ENCODE assay signal across 15 cellular contexts in the genomic region with DNA sequence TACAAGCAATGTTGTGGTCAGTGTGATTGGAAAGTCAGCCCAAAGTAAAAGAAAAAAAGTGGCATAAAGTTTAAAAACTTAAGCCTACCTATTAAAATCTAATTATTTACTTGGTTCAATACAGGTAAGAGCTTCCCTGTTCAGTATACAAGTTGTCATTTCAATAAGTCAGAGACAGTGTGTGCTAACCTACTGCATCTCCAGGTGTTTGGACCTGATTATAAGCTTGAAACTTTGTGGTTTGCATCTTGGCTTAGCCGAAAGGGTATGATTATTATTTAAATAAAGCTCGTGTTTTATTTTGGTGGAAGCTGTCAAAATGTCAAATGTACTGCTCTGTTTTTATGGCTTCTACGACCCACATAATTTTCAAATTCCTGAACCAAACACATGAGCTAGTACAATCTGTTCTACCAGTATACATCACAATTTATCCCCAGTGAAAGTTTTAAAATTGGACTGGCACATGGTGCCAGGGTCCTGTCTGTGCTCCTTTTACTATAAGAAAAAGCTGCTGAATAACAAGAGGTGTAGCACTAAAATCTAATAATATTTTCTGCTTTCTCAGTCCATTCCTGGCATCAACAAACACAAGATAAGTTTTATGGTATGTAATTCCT.
A peak's percentile ranks its signal among the peaks of the same experiment; 100 is the strongest.
DNase-seq lines count a peak whose midpoint lies in the region; ATAC-seq, FAIRE-seq and TF ChIP-seq lines count a peak whose summit lies in the region.
"Had no signal": no experiment of that assay in that cellular context is flagged by ENCODE, and none has a peak within 500 bp of the region (broad histone marks: within the 10 kb centered on the region; RNA-seq: fewer than 3 reads in every experiment).

No MANE protein-coding gene starts in this region.

- no peaks in the 10 kb centered on the region for H3K36me3 ChIP-seq in MM.1S (replicated peaks; ENCODE audit: insufficient read depth, low read length)
- no peaks in the 10 kb centered on the region for H3K36me3 ChIP-seq in fibroblast of lung (ENCODE audit: control insufficient read depth, insufficient read depth, low read length)
- H3K36me3 ChIP-seq in effector memory CD4-positive, alpha-beta T cell (ENCODE audit: control insufficient read depth, insufficient read depth, low read length) = no peaks in the 10 kb centered on the region
- H3K36me3 ChIP-seq in left lung = no peaks in the 10 kb centered on the region
- H3K36me3 ChIP-seq: MG63 had no signal

- intact Hi-C loops in left lung (cut with DNase I) = no loop called here

- H3K4me3 ChIP-seq in A549 (no peak overlapping the region), MM.1S (ENCODE audit: low read length) (peak overlapping the region; percentile 48; the same call in 1 of the 2 replicates), fibroblast of lung (replicated peaks in 1 of 4; ENCODE audit: control extremely low read depth in 1 of 4, insufficient read depth in 1 of 4, low read depth in 3 of 4, low read length in 4 of 4) (no peak overlapping the region), left lung (no peak overlapping the region)
- H3K4me3 ChIP-seq in effector memory CD4-positive, alpha-beta T cell (ENCODE audit: insufficient read depth, low read depth, low read length, poor library complexity, severe bottlenecking) = no peak overlapping the region
- H3K4me3 ChIP-seq: MG63 had no signal

- H3K4me2 ChIP-seq in A549 (peak overlapping the region; percentile 54), MM.1S (ENCODE audit: low read depth, low read length) (peak overlapping the region; percentile 79), fibroblast of lung (ENCODE audit: extremely low read depth, insufficient read depth, low read length) (peak overlapping the region; percentile 44)

- no peak for DNase-seq in A549 (ENCODE audit: low read depth in 1 of 2, low spot score in 1 of 2)
- peak; percentile 91 for DNase-seq in MM.1S
- DNase-seq in amniotic epithelial cell (ENCODE audit: low read depth) = peak; percentile 48
- DNase-seq in fibroblast of lung (ENCODE audit: low read depth in 2 of 2) = peak in 1 of 2 donors; percentile 51
- DNase-seq in effector memory CD4-positive, alpha-beta T cell = no peak
- no peak for DNase-seq in left lung
- DNase-seq in stimulated activated CD4-positive, alpha-beta T cell treated with anti-CD3 and anti-CD28 coated beads, Interleukin-4, amount 100 ng/mL, for 24 hours = no peak
- DNase-seq: GDM1, MG63, NCI-H1092 treated with DMSO at 0.1 percent for 48 hours, NCI-H2081 treated with DMSO at 0.1 percent for 48 hours, SHP77 treated with DMSO at 0.1 percent for 48 hours had no signal

- H3K27ac ChIP-seq in A549 (peak overlapping the region; percentile 40 to 64; a peak in 4 of 6 replicates), MM.1S (ENCODE audit: low read length) (peak overlapping the region; percentile 80; the same call in 1 of the 2 replicates), fibroblast of lung (ENCODE audit: insufficient read depth, low read length) (peak overlapping the region; percentile 42), left lung (no peak overlapping the region)
- no peak overlapping the region for H3K27ac ChIP-seq in effector memory CD4-positive, alpha-beta T cell (ENCODE audit: insufficient read depth, low read length, poor library complexity, severe bottlenecking)
- H3K27ac ChIP-seq: C4-2B had no signal

- H3K9me2 ChIP-seq in MM.1S (replicated peaks; ENCODE audit: insufficient read depth, low read length) = no peaks in the 10 kb centered on the region

- H3K79me2 ChIP-seq in MM.1S (ENCODE audit: low read length) (no peaks in the 10 kb centered on the region), fibroblast of lung (ENCODE audit: control insufficient read depth, insufficient read depth, low read length) (no peaks in the 10 kb centered on the region)

- peaks cover 12% of the 10 kb centered on the region for H3F3A ChIP-seq in MM.1S (ENCODE audit: insufficient read depth, low read length)

- no peak for FAIRE-seq in A549 (lab: Jason Lieb, UNC)
- FAIRE-seq: H1 had no signal

- H3K4me1 ChIP-seq in A549 (peaks cover 26% of the 10 kb centered on the region), MM.1S (ENCODE audit: low read length) (peaks cover 28% of the 10 kb centered on the region), fibroblast of lung (ENCODE audit: control insufficient read depth, extremely low read depth, insufficient read depth, low read length) (peaks cover 18% of the 10 kb centered on the region), left lung (no peaks in the 10 kb centered on the region)
- no peaks in the 10 kb centered on the region for H3K4me1 ChIP-seq in effector memory CD4-positive, alpha-beta T cell (ENCODE audit: control insufficient read depth, insufficient read depth, low read length, poor library complexity, severe bottlenecking)

- TF ChIP-seq EP300 in A549 (IDR thresholded peaks at IDR 0.05) = no peak

- TF ChIP-seq RAD21 in A549 (conservative IDR thresholded peaks at IDR 0.05 in 1 of 2, IDR thresholded peaks at IDR 0.05 in 1 of 2) = no peak

- no peak for TF ChIP-seq POLR2A in A549 (IDR thresholded peaks at IDR 0.05; ENCODE audit: low read length)

- H4K20me1 ChIP-seq in MM.1S (ENCODE audit: insufficient read depth, low read length) (no peaks in the 10 kb centered on the region), fibroblast of lung (ENCODE audit: control insufficient read depth, extremely low read depth, insufficient read depth, low read length) (no peaks in the 10 kb centered on the region)

- peak overlapping the region; percentile 48; the same call in 1 of the 2 replicates for H3K9ac ChIP-seq in MM.1S (ENCODE audit: low read length)
- no peak overlapping the region for H3K9ac ChIP-seq in fibroblast of lung (ENCODE audit: insufficient read depth, low read length)

- ATAC-seq in A549 = no peak
- ATAC-seq in HG03442 (IDR thresholded peaks at IDR 0.05; ENCODE audit: unreplicated experiment) = no peak
- no peak for ATAC-seq in left lung

- no peak for TF ChIP-seq CTCF in A549 (IDR thresholded peaks at IDR 0.05)
- TF ChIP-seq CTCF in MM.1S (IDR thresholded peaks at IDR 0.05; ENCODE audit: low read length) = no peak
- no peak for TF ChIP-seq CTCF in fibroblast of lung (conservative IDR thresholded peaks at IDR 0.05 in 1 of 2, IDR thresholded peaks at IDR 0.05 in 1 of 2; ENCODE audit: low read depth in 1 of 2, low read length in 2 of 2)
- TF ChIP-seq CTCF in left lung (IDR thresholded peaks at IDR 0.05) = no peak

- 16% methylated on average over 3 of the region's 3 CpGs for WGBS in A549 (ENCODE audit: missing lambda C conversion rate)

- H3K27me3 ChIP-seq in MM.1S (replicated peaks; ENCODE audit: insufficient read depth, low read length) (no peaks in the 10 kb centered on the region), fibroblast of lung (ENCODE audit: control insufficient read depth, insufficient read depth, low read length) (no peaks in the 10 kb centered on the region), left lung (no peaks in the 10 kb centered on the region)
- no peaks in the 10 kb centered on the region for H3K27me3 ChIP-seq in effector memory CD4-positive, alpha-beta T cell (replicated peaks; ENCODE audit: control insufficient read depth, insufficient read depth, low read length, poor library complexity, severe bottlenecking)
- H3K27me3 ChIP-seq: MG63 had no signal

- POLR2A ChIA-PET in A549 (lab: Yijun Ruan, JAX) = no interaction called here

- H3K9me3 ChIP-seq in A549 = no peaks in the 10 kb centered on the region
- H3K9me3 ChIP-seq in MM.1S (replicated peaks; ENCODE audit: insufficient read depth, low read length) = no peaks in the 10 kb centered on the region
- no peaks in the 10 kb centered on the region for H3K9me3 ChIP-seq in fibroblast of lung (ENCODE audit: control insufficient read depth, insufficient read depth, low read depth, low read length)
- H3K9me3 ChIP-seq in effector memory CD4-positive, alpha-beta T cell (ENCODE audit: control insufficient read depth, low read length) = no peaks in the 10 kb centered on the region
- no peaks in the 10 kb centered on the region for H3K9me3 ChIP-seq in left lung
- H3K9me3 ChIP-seq: MG63 had no signal

- H2AFZ ChIP-seq in MM.1S (ENCODE audit: low read length) (peak overlapping the region; percentile 13; the same call in 1 of the 2 replicates), fibroblast of lung (ENCODE audit: low read length) (no peak overlapping the region)

- CTCF ChIA-PET in A549 (lab: Yijun Ruan, JAX) = interaction anchor here (0.9 to 2.5 kb wide), 5 partner anchors 10 to 246 kb away, joined by 3 to 12 read pairs (median 3); no protein-coding TSS in a partner anchor

TF ChIP-seq in A549, 52 proteins besides CTCF, POLR2A, EP300 and RAD21:
- TF ChIP-seq ESRRA (IDR thresholded peaks at IDR 0.05; ENCODE audit: borderline replicate concordance, low read length) = no peak
- TF ChIP-seq MYC (IDR thresholded peaks at IDR 0.05; ENCODE audit: borderline replicate concordance, low read length) = no peak
- TF ChIP-seq TP53 (CRISPR knock-in tag; IDR thresholded peaks at IDR 0.05) = no peak
- TF ChIP-seq RCOR1 (IDR thresholded peaks at IDR 0.05; ENCODE audit: low read depth, low read length) = no peak
- no peak for TF ChIP-seq EHF (CRISPR knock-in tag; IDR thresholded peaks at IDR 0.05)
- TF ChIP-seq, protein P1, sequence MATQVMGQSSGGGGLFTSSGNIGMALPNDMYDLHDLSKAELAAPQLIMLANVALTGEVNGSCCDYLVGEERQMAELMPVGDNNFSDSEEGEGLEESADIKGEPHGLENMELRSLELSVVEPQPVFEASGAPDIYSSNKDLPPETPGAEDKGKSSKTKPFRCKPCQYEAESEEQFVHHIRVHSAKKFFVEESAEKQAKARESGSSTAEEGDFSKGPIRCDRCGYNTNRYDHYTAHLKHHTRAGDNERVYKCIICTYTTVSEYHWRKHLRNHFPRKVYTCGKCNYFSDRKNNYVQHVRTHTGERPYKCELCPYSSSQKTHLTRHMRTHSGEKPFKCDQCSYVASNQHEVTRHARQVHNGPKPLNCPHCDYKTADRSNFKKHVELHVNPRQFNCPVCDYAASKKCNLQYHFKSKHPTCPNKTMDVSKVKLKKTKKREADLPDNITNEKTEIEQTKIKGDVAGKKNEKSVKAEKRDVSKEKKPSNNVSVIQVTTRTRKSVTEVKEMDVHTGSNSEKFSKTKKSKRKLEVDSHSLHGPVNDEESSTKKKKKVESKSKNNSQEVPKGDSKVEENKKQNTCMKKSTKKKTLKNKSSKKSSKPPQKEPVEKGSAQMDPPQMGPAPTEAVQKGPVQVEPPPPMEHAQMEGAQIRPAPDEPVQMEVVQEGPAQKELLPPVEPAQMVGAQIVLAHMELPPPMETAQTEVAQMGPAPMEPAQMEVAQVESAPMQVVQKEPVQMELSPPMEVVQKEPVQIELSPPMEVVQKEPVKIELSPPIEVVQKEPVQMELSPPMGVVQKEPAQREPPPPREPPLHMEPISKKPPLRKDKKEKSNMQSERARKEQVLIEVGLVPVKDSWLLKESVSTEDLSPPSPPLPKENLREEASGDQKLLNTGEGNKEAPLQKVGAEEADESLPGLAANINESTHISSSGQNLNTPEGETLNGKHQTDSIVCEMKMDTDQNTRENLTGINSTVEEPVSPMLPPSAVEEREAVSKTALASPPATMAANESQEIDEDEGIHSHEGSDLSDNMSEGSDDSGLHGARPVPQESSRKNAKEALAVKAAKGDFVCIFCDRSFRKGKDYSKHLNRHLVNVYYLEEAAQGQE (IDR thresholded peaks at IDR 0.05) = no peak
- no peak for TF ChIP-seq CHD2 (IDR thresholded peaks at IDR 0.05; ENCODE audit: low read length, partially characterized antibody)
- TF ChIP-seq ZFP36 (IDR thresholded peaks at IDR 0.05; ENCODE audit: borderline replicate concordance, partially characterized antibody) = no peak

Comparison
In these comparisons a context has a peak if more than half of its experiments do, and no peak if none do; other contexts are left out.
1. DNase-seq: peak in MM.1S (single experiment) and amniotic epithelial cell (single experiment); none in A549 (0 of 2), effector memory CD4-positive, alpha-beta T cell (0 of 3), left lung (0 of 2) and stimulated activated CD4-positive, alpha-beta T cell treated with anti-CD3 and anti-CD28 coated beads, Interleukin-4, amount 100 ng/mL, for 24 hours (single experiment).
2. H3K27ac ChIP-seq: peak in A549 (2 of 2), MM.1S (single experiment) and fibroblast of lung (single experiment); none in effector memory CD4-positive, alpha-beta T cell (single experiment) and left lung (0 of 2).
3. Peak in every context shown above with its lines, with median percentiles within 50 percentile points of each other: H3K4me2 ChIP-seq.